In the genomic region with DNA sequence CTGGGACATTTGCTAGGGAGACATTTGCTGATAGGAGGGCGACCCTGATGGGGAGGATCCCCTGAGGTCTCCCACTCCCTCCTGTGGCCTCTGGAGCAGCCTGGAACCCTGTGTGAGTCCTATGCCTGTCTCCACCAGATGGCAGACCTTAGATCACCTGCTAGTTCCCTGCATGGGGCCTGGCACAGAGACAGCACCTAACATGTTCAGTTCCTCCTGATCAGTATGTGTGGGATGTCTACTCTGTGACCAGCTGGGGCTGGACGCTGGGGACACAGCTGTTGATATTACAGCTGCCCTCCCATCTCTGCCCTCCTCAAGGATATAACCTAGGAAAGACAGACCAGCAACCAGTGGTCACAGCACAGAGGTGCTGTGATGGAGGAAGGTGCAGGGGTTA, we compare ENCODE assay signal across 9 cellular contexts. TPM values are rescaled to one million over a fixed set of nuclear protein-coding genes. Genes with fewer than 3 reads are reported as not detected.
DNase-seq lines count a peak whose midpoint lies in the region; ATAC-seq, FAIRE-seq and TF ChIP-seq lines count a peak whose summit lies in the region.
"Had no signal": no experiment of that assay in that cellular context is flagged by ENCODE, and none has a peak within 500 bp of the region (broad histone marks: within the 10 kb centered on the region; RNA-seq: fewer than 3 reads in every experiment).

No MANE protein-coding gene starts in this region.

- no peaks in the 10 kb centered on the region for H3K79me2 ChIP-seq in keratinocyte (ENCODE audit: control insufficient read depth, insufficient read depth, low read length)

- H3K4me3 ChIP-seq in cardiac muscle cell (no peak overlapping the region), keratinocyte (ENCODE audit: control insufficient read depth in 2 of 3, extremely low read depth in 1 of 3, insufficient read depth in 2 of 3, low read depth in 1 of 3, low read length in 3 of 3) (no peak overlapping the region), upper lobe of left lung (no peak overlapping the region)
- H3K4me3 ChIP-seq: body of pancreas had no signal

- no peaks in the 10 kb centered on the region for H4K20me1 ChIP-seq in keratinocyte (ENCODE audit: control insufficient read depth, extremely low read depth, insufficient read depth, low read length)

- WGBS in upper lobe of left lung, 2 donors: 55% methylated on average over 2 of the region's 2 CpGs; no CpG with 5 or more reads in 1 of the 2 donors

- peaks cover 7% of the 10 kb centered on the region for H3K4me1 ChIP-seq in cardiac muscle cell (ENCODE audit: low read depth)
- peaks cover 18% of the 10 kb centered on the region for H3K4me1 ChIP-seq in keratinocyte (ENCODE audit: control insufficient read depth, extremely low read depth, insufficient read depth, low read length)
- H3K4me1 ChIP-seq in upper lobe of left lung: peaks cover 22 to 52% (median 40%) of the 10 kb centered on the region in 4 donors
- H3K4me1 ChIP-seq: body of pancreas had no signal

- POLR2A ChIA-PET in activated B cell treated with CpG ODN at 0.5 μM for 24 hours (lab: Charles Lee): interaction anchor here (14.8 kb wide), 1 partner anchor 15 kb away, joined by 244 read pairs; no protein-coding TSS in a partner anchor

- H3K9me1 ChIP-seq in keratinocyte (ENCODE audit: control insufficient read depth, extremely low read depth, insufficient read depth, low read length): no peaks in the 10 kb centered on the region

- peaks cover 58% of the 10 kb centered on the region for H3K4me1 Mint-ChIP-seq in activated B cell treated with CpG ODN at 0.5 μM for 24 hours

- H3K27me3 ChIP-seq in cardiac muscle cell (no peaks in the 10 kb centered on the region), keratinocyte (ENCODE audit: control insufficient read depth, extremely low read depth, insufficient read depth, low read length) (no peaks in the 10 kb centered on the region), upper lobe of left lung (no peaks in the 10 kb centered on the region)
- H3K27me3 ChIP-seq: body of pancreas had no signal

- H2AFZ ChIP-seq in keratinocyte (ENCODE audit: control insufficient read depth, low read length): no peak overlapping the region

- TF ChIP-seq EP300 in upper lobe of left lung (IDR thresholded peaks at IDR 0.05): no peak

- dilution Hi-C loops in keratinocyte (cut with MboI; ENCODE audit: extremely low pct_ligation_motif_present, low sequenced_read_pairs): no loop called here

- CTCF ChIA-PET in activated B cell treated with CpG ODN at 0.5 μM for 24 hours (lab: Charles Lee): interaction anchor here (1.4 to 3.2 kb wide), 3 partner anchors 9 to 62 kb away, joined by 6 to 10 read pairs (median 10); no protein-coding TSS in a partner anchor

- H3K4me3 Mint-ChIP-seq in activated B cell treated with CpG ODN at 0.5 μM for 24 hours: peak overlapping the region; percentile 66

- TF ChIP-seq CTCF in cardiac muscle cell (IDR thresholded peaks at IDR 0.05; ENCODE audit: low read depth, low read length): peak; percentile 18
- TF ChIP-seq CTCF in activated B cell treated with CpG ODN at 0.5 μM for 24 hours (IDR thresholded peaks at IDR 0.05): no peak
- peak; percentile 27 to 64 (median 59) for TF ChIP-seq CTCF in keratinocyte (optimal IDR thresholded peaks at IDR 0.05 in 1 of 3, IDR thresholded peaks at IDR 0.05 in 1 of 3, conservative IDR thresholded peaks at IDR 0.05 in 1 of 3; ENCODE audit: extremely low read depth in 1 of 3, insufficient read depth in 2 of 3, low read length in 3 of 3)
- TF ChIP-seq CTCF in upper lobe of left lung (IDR thresholded peaks at IDR 0.05): peak in 2 of 6 experiments; percentile 24 to 33

- no peak overlapping the region for H3K4me2 ChIP-seq in keratinocyte (ENCODE audit: control insufficient read depth, extremely low read depth, insufficient read depth, low read depth, low read length)

- no peak overlapping the region for H3K9ac ChIP-seq in keratinocyte (ENCODE audit: control insufficient read depth, extremely low read depth, insufficient read depth, low read length)

- H3K9me3 ChIP-seq in cardiac muscle cell (ENCODE audit: low read depth) (no peaks in the 10 kb centered on the region), keratinocyte (ENCODE audit: control insufficient read depth, low read depth, low read length) (no peaks in the 10 kb centered on the region), upper lobe of left lung (no peaks in the 10 kb centered on the region)
- H3K9me3 ChIP-seq: body of pancreas had no signal

- peaks cover 3% of the 10 kb centered on the region for H3K27me3 Mint-ChIP-seq in activated B cell treated with CpG ODN at 0.5 μM for 24 hours

- no peaks in the 10 kb centered on the region for H3K36me3 Mint-ChIP-seq in activated B cell treated with CpG ODN at 0.5 μM for 24 hours (ENCODE audit: low read depth)

- H3K36me3 ChIP-seq in cardiac muscle cell: no peaks in the 10 kb centered on the region
- no peaks in the 10 kb centered on the region for H3K36me3 ChIP-seq in keratinocyte (ENCODE audit: control insufficient read depth in 2 of 2, extremely low read depth in 1 of 2, insufficient read depth in 2 of 2, low read length in 2 of 2)
- H3K36me3 ChIP-seq in upper lobe of left lung: no peaks in the 10 kb centered on the region

- no peaks in the 10 kb centered on the region for H3K9me3 Mint-ChIP-seq in activated B cell treated with CpG ODN at 0.5 μM for 24 hours

- peak overlapping the region; percentile 80 for H3K27ac Mint-ChIP-seq in activated B cell treated with CpG ODN at 0.5 μM for 24 hours

- no peak for FAIRE-seq in keratinocyte (lab: Jason Lieb, UNC)

- TF ChIP-seq POLR2A in upper lobe of left lung (IDR thresholded peaks at IDR 0.05): no peak

- intact Hi-C loops in Right ventricle myocardium superior (cut with DNase I) (no loop called here), activated B cell treated with CpG ODN at 0.5 μM for 24 hours (cut with micrococcal nuclease) (loop anchor here (2.0 kb wide), 1 partner anchor 62 kb away; no protein-coding TSS in a partner anchor)

- H3K27ac ChIP-seq in cardiac muscle cell (no peak overlapping the region), keratinocyte (ENCODE audit: control insufficient read depth, insufficient read depth, low read length) (no peak overlapping the region), upper lobe of left lung (peak overlapping the region in 1 of 4 donors; percentile 81)
- H3K27ac ChIP-seq: body of pancreas had no signal

- ATAC-seq in Right ventricle myocardium superior (ENCODE audit: poor library complexity) (no peak), activated B cell treated with CpG ODN at 0.5 μM for 24 hours (ENCODE audit: low read depth) (peak; percentile 35), upper lobe of left lung (ENCODE audit: low FRiP score in 2 of 2) (no peak), GM21423 (IDR thresholded peaks at IDR 0.05; ENCODE audit: unreplicated experiment) (no peak)
- ATAC-seq: body of pancreas had no signal

- DNase-seq in cardiac muscle cell (ENCODE audit: low read depth in 1 of 2, low spot score in 1 of 2) (no peak), Right ventricle myocardium superior (no peak), LHCN-M2 (ENCODE audit: low read depth) (peak; percentile 82), activated B cell treated with CpG ODN at 0.5 μM for 24 hours (no peak), keratinocyte (ENCODE audit: low read depth, low spot score) (no peak), NCI-H187 treated with DMSO at 0.1 percent for 48 hours (lab: John Stamatoyannopoulos, UW) (no peak), upper lobe of left lung (no peak)

RNA-seq across cellular contexts. Expression of a gene that starts 1.1 kb away (rescaled TPM):
- total RNA-seq in cardiac muscle cell: 18.2 and 28.8 TPM in 2 replicates
- 9.3 and 13.6 TPM in 2 replicates for polyA plus RNA-seq in cardiac muscle cell
- total RNA-seq in Right ventricle myocardium superior: 9.3 TPM
- total RNA-seq in LHCN-M2 (2014; rRNA removed): 38.5 and 40.7 TPM in 2 replicates
- polyA plus RNA-seq in LHCN-M2 (2012): 12.4 TPM
- total RNA-seq in activated B cell treated with CpG ODN at 0.5 μM for 24 hours: 109 and 128 TPM in 2 replicates
- 5.1 to 9.6 TPM (median 6.8 TPM) in 3 replicates for polyA plus RNA-seq in keratinocyte
- polyA plus RNA-seq in keratinocyte (2011; ENCODE audit: low read depth): 1.0 TPM
- 3.2 and 4.1 TPM in 2 replicates for polyA plus RNA-seq in keratinocyte (2011; cell fraction: cytosol; rRNA removed)
- 18.5 and 21.5 TPM in 2 replicates for polyA plus RNA-seq in keratinocyte (2011; cell fraction: nucleus; rRNA removed)
- polyA plus RNA-seq in keratinocyte (2012; ENCODE audit: low replicate concordance): 4.0 and 12.9 TPM in 2 replicates
- 14.3 to 43.3 TPM (median 16.7 TPM) in 3 replicates for polyA minus RNA-seq in keratinocyte
- polyA minus RNA-seq in keratinocyte (2011; cell fraction: cytosol; rRNA and poly(A)+ RNA removed): 13.0 TPM
- 35.3 and 36.4 TPM in 2 replicates for polyA minus RNA-seq in keratinocyte (2011; cell fraction: nucleus; rRNA and poly(A)+ RNA removed)
- 100 to 1,000 TPM in 3 of 6 donors, 10 to 100 TPM in 3; 46.9 to 177 (median 101) TPM for total RNA-seq in upper lobe of left lung
